In the genomic region with DNA sequence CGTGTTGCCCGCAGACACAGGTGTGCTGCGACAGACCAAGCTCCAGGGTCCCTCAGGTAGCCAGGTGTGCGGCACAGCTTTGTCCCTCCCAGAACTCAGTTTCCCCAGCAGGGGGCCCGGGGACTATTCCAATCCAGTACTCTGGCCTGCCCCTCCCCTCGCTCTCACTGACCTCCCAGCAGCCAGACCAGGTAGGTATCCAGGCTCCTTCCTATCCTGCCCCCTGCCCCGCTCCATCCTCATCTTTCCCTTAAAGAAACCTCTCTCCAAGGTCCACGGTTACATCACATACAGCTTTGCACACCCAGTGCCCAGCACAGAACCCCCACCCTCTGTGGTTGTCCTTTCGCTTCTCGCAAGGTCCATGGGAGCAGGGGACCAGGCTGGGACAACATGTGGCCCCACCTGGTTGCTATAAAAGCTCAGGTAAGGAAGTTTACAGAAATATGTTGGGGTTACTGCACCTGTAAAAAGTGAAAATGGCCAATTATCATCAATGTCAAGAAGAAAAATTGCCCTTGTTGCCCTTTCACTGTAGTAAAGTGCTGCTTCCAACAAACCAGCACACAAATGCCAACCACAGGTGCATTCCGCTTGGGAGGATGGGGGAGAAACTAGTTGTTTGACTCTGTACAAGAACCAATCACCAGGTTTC, we compare ENCODE assay signal across 8 cellular contexts. TPM values are rescaled to one million over a fixed set of nuclear protein-coding genes. Genes with fewer than 3 reads are reported as not detected.
A peak's percentile ranks its signal among the peaks of the same experiment; 100 is the strongest.
DNase-seq lines count a peak whose midpoint lies in the region; ATAC-seq and TF ChIP-seq lines count a peak whose summit lies in the region.

No MANE protein-coding gene starts in this region.

- POLR2A ChIA-PET in CD8-positive, alpha-beta T cell (lab: Charles Lee): interaction anchor here (0.6 to 1.0 kb wide), 2 partner anchors 115 to 391 kb away, joined by 3 to 6 read pairs; no protein-coding TSS in a partner anchor
- POLR2A ChIA-PET in naive thymus-derived CD4-positive, alpha-beta T cell (lab: Charles Lee): interaction anchor here (1.1 to 1.3 kb wide), 5 partner anchors 28 to 115 kb away, joined by 3 to 8 read pairs (median 4); a partner anchor contains a TSS

- peak overlapping the region; percentile 96 for H3K4me3 ChIP-seq in CD8-positive, alpha-beta T cell (ENCODE audit: low read depth, low read length)
- H3K4me3 ChIP-seq in HFF-Myc (replicated peaks; ENCODE audit: low read depth, low read length) (peak overlapping the region; percentile 53), astrocyte of the spinal cord (ENCODE audit: low read depth, low read length) (peak overlapping the region; percentile 52)
- H3K4me3 ChIP-seq in naive thymus-derived CD4-positive, alpha-beta T cell (ENCODE audit: low read length): peak overlapping the region; percentile 98

- H3K4me1 ChIP-seq in CD8-positive, alpha-beta T cell (ENCODE audit: insufficient read depth, low read length): peaks cover 15% of the 10 kb centered on the region
- peaks cover 9% of the 10 kb centered on the region in 2 donors for H3K4me1 ChIP-seq in naive thymus-derived CD4-positive, alpha-beta T cell (ENCODE audit: control insufficient read depth in 2 of 2, insufficient read depth in 2 of 2, low read length in 2 of 2)

- CTCF ChIA-PET in CD8-positive, alpha-beta T cell (lab: Charles Lee): interaction anchor here (0.7 to 17.3 kb wide), 15 partner anchors 11 to 394 kb away, joined by 3 to 717 read pairs (median 4); a partner anchor contains a TSS
- CTCF ChIA-PET in naive thymus-derived CD4-positive, alpha-beta T cell (lab: Charles Lee): interaction anchor here (0.7 to 6.8 kb wide), 11 partner anchors 23 to 803 kb away, joined by 3 to 74 read pairs (median 3); no protein-coding TSS in a partner anchor

- no peaks in the 10 kb centered on the region for H3K36me3 ChIP-seq in CD8-positive, alpha-beta T cell (ENCODE audit: insufficient read depth, low read length)
- no peaks in the 10 kb centered on the region for H3K36me3 ChIP-seq in naive thymus-derived CD4-positive, alpha-beta T cell (ENCODE audit: control insufficient read depth in 2 of 3, insufficient read depth in 3 of 3, low read length in 3 of 3)

- in situ Hi-C loops in astrocyte of the spinal cord (cut with HindIII; ENCODE audit: low sequenced_read_pairs): no loop called here

- DNase-seq in CD8-positive, alpha-beta T cell: no peak
- DNase-seq in HFF-Myc (ENCODE audit: extremely low read depth, low read depth) (no peak), astrocyte of the spinal cord (ENCODE audit: low read depth, low spot score) (no peak), COLO829 (ENCODE audit: low spot score) (no peak), AG20443 (ENCODE audit: low spot score) (no peak), putamen (ENCODE audit: low spot score) (no peak)
- peak in 1 of 9 donors; percentile 19 for DNase-seq in naive thymus-derived CD4-positive, alpha-beta T cell

- no peak overlapping the region for H3K27ac Mint-ChIP-seq in CD8-positive, alpha-beta T cell
- peak overlapping the region in 7 of 9 donors; percentile 19 to 82 (median 40) for H3K27ac Mint-ChIP-seq in naive thymus-derived CD4-positive, alpha-beta T cell

- H3K27me3 ChIP-seq in CD8-positive, alpha-beta T cell (ENCODE audit: insufficient read depth, low read length): no peaks in the 10 kb centered on the region
- H3K27me3 ChIP-seq in naive thymus-derived CD4-positive, alpha-beta T cell (ENCODE audit: control insufficient read depth in 2 of 2, insufficient read depth in 2 of 2, low read length in 2 of 2): no peaks in the 10 kb centered on the region

- TF ChIP-seq CTCF in CD8-positive, alpha-beta T cell (IDR thresholded peaks at IDR 0.05): peak; percentile 77
- no peak for TF ChIP-seq CTCF in HFF-Myc (IDR thresholded peaks at IDR 0.05; ENCODE audit: low read depth, low read length, missing control alignments)
- TF ChIP-seq CTCF in astrocyte of the spinal cord (IDR thresholded peaks at IDR 0.05; ENCODE audit: low read depth, low read length): no peak

- H3K36me3 Mint-ChIP-seq in CD8-positive, alpha-beta T cell: no peaks in the 10 kb centered on the region
- H3K36me3 Mint-ChIP-seq in naive thymus-derived CD4-positive, alpha-beta T cell: no peaks in the 10 kb centered on the region

- intact Hi-C loops in CD8-positive, alpha-beta T cell (cut with DNase I, micrococcal nuclease): loop anchor here (1.0 to 10.0 kb wide), 11 partner anchors 64 to 830 kb away; a partner anchor contains a TSS
- intact Hi-C loops in naive thymus-derived CD4-positive, alpha-beta T cell (cut with micrococcal nuclease): loop anchor here (1.0 to 5.0 kb wide), 17 partner anchors 28 to 1078 kb away; a partner anchor contains a TSS

- peak overlapping the region; percentile 82 for H3K4me3 Mint-ChIP-seq in CD8-positive, alpha-beta T cell
- H3K4me3 Mint-ChIP-seq in naive thymus-derived CD4-positive, alpha-beta T cell: peak overlapping the region; percentile 68 to 89 (median 84)

- peaks cover 17% of the 10 kb centered on the region for H3K4me1 Mint-ChIP-seq in CD8-positive, alpha-beta T cell (ENCODE audit: low read depth)
- peaks cover 0 to 40% (median 15%) of the 10 kb centered on the region in 7 donors for H3K4me1 Mint-ChIP-seq in naive thymus-derived CD4-positive, alpha-beta T cell

- H3K9me3 Mint-ChIP-seq in CD8-positive, alpha-beta T cell: no peaks in the 10 kb centered on the region
- no peaks in the 10 kb centered on the region for H3K9me3 Mint-ChIP-seq in naive thymus-derived CD4-positive, alpha-beta T cell

- ATAC-seq in CD8-positive, alpha-beta T cell: no peak
- peak; percentile 10 for ATAC-seq in naive thymus-derived CD4-positive, alpha-beta T cell
- no peak for ATAC-seq in HG02678 (IDR thresholded peaks at IDR 0.05; ENCODE audit: unreplicated experiment)

- H3K27ac ChIP-seq in CD8-positive, alpha-beta T cell (ENCODE audit: low read depth, low read length): no peak overlapping the region
- no peak overlapping the region for H3K27ac ChIP-seq in naive thymus-derived CD4-positive, alpha-beta T cell (ENCODE audit: low read depth, low read length)

- H3K9me3 ChIP-seq in CD8-positive, alpha-beta T cell (ENCODE audit: low read length): no peaks in the 10 kb centered on the region
- no peaks in the 10 kb centered on the region for H3K9me3 ChIP-seq in naive thymus-derived CD4-positive, alpha-beta T cell (ENCODE audit: control insufficient read depth in 2 of 3, low read length in 3 of 3)

- peaks cover 5% of the 10 kb centered on the region for H3K27me3 Mint-ChIP-seq in CD8-positive, alpha-beta T cell (ENCODE audit: low read depth)
- H3K27me3 Mint-ChIP-seq in naive thymus-derived CD4-positive, alpha-beta T cell: peaks cover 0 to 25% (median 5%) of the 10 kb centered on the region in 5 donors

RNA-seq across cellular contexts. Expression of a gene that starts 7.3 kb away (rescaled TPM):
- not detected for total RNA-seq in CD8-positive, alpha-beta T cell
- total RNA-seq in naive thymus-derived CD4-positive, alpha-beta T cell: 1 to 10 TPM in 1 of 5 experiments, under 1 TPM in 1, not detected in 3; 0.58 to 1.0 TPM
- not detected for polyA plus RNA-seq in naive thymus-derived CD4-positive, alpha-beta T cell

RNA-seq across cellular contexts. Expression of a gene that starts 59.0 kb away (rescaled TPM):
- 1 to 10 TPM; 8.8 to 9.4 TPM for total RNA-seq in CD8-positive, alpha-beta T cell
- 10 to 100 TPM in 2 of 5 experiments, 1 to 10 TPM in 3; 1.6 to 15.7 (median 5.0) TPM for total RNA-seq in naive thymus-derived CD4-positive, alpha-beta T cell
- not detected for polyA plus RNA-seq in naive thymus-derived CD4-positive, alpha-beta T cell
